9 cellular contexts compared by ENCODE assay signal in the genomic region with DNA sequence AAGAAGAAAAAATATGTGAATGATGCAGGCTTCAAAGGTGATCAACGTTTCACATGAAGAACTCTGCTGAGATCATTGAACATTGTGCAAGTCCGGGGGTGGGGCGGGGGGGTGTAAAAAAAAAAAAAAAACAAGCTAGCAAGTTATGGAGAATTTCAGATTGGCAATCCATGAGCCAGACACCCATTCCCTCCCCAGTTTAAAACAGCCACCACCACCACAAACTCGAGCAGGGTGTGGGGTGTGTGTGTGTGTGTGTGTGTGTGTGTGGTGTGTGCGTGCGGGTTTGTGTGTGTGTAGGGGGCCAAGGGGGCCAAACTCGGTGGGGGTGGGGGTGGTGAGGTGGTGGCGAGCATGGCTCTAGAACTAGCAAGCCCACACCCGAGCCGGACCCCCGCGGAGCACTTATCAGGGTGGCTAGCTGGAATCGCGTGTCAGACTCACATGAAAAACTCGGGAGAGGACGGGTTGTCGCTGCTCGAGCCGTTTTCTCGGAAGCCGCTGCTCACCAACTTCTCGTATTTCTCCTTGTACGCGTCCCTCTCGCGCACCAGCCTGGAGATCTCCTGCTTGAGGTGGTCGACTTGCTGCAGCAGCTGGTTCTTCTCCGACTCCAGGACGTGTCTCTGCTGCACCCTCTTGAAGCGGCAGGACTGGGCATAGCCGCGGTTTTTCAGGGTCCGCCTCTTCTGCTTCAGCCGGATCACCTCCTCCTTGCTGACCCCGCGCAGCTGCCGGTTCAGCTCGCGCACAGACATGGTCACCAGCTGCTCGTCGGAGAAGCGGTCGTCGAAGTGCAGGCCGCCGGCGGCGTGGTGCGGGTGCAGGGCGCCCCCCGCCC. TPM values are rescaled to one million over a fixed set of nuclear protein-coding genes. Genes with fewer than 3 reads are reported as not detected.
DNase-seq lines count a peak whose midpoint lies in the region; ATAC-seq and TF ChIP-seq lines count a peak whose summit lies in the region.
"Had no signal": no experiment of that assay in that cellular context is flagged by ENCODE, and none has a peak within 500 bp of the region (broad histone marks: within the 10 kb centered on the region; RNA-seq: fewer than 3 reads in every experiment).

No MANE protein-coding gene starts in this region.

- peaks cover 32% of the 10 kb centered on the region for H3K27me3 Mint-ChIP-seq in brain

- H3K9ac ChIP-seq in iPS-20b (ENCODE audit: low read depth, low read length), result peak overlapping the region; percentile 66; the same call in 1 of the 2 replicates

- peaks cover 17% of the 10 kb centered on the region; the same call in 1 of the 2 replicates for H3K27me3 ChIP-seq in iPS-20b (ENCODE audit: insufficient read depth, low read length)

- peak overlapping the region; percentile 85 to 95 (median 93) for H3K4me3 Mint-ChIP-seq in brain

- ATAC-seq in sciatic nerve (peak; percentile 35), GM19463 (IDR thresholded peaks at IDR 0.05; ENCODE audit: unreplicated experiment) (no peak)

- H3K4me1 ChIP-seq in iPS-20b (ENCODE audit: insufficient read depth, low read length), result peaks cover 27% of the 10 kb centered on the region; the same call in 1 of the 2 replicates

- H3K4me1 Mint-ChIP-seq in brain, result peaks cover 53% of the 10 kb centered on the region

- intact Hi-C loops in sciatic nerve (cut with DNase I), result no loop called here

- peak; percentile 53 for DNase-seq in DMS 273 (lab: John Stamatoyannopoulos, UW; ENCODE audit: unreplicated experiment)
- no peak for DNase-seq in DMS 273 treated with DMSO at 0.1 percent for 48 hours (lab: John Stamatoyannopoulos, UW)
- DNase-seq in SK-MEL-5 (ENCODE audit: low read depth, low spot score), result peak; percentile 78
- peak; percentile 75 for DNase-seq in sciatic nerve (ENCODE audit: low spot score)
- no peak for DNase-seq in AML-193 (lab: John Stamatoyannopoulos, UW)

- H3K9me3 ChIP-seq in iPS-20b (ENCODE audit: insufficient read depth, low read depth, low read length), result no peaks in the 10 kb centered on the region

- H3K36me3 ChIP-seq in iPS-20b (ENCODE audit: insufficient read depth, low read depth, low read length), result no peaks in the 10 kb centered on the region

- in situ Hi-C loops in SK-MEL-5 (cut with HindIII; ENCODE audit: low pct_unique_long_range_greater_than_20kb, low sequenced_read_pairs), result no loop called here

- peak overlapping the region; percentile 85 to 97 (median 95) for H3K27ac Mint-ChIP-seq in brain

- peaks cover 0 to 8% (median 0%) of the 10 kb centered on the region in 5 experiments for H3K9me3 Mint-ChIP-seq in brain

- no peak overlapping the region for H3K27ac ChIP-seq in iPS-20b (ENCODE audit: low read length)
- H3K27ac ChIP-seq: 22Rv1 had no signal

- no peaks in the 10 kb centered on the region for H3K36me3 Mint-ChIP-seq in brain

- peak in 1 of 2 experiments; percentile 31 for TF ChIP-seq CTCF in brain (conservative IDR thresholded peaks at IDR 0.05)

- peak overlapping the region; percentile 91 for H3K4me3 ChIP-seq in iPS-20b (ENCODE audit: low read length)

RNA-seq across cellular contexts. Expression of a gene that starts 2.0 kb away (rescaled TPM):
- total RNA-seq in SK-MEL-5 (2014; rRNA removed; shearing (Covaris generic)), result 10.0 and 10.2 TPM in 2 replicates
- polyA plus RNA-seq in SK-MEL-5 (2015; cell fraction: cytosol; rRNA removed), result 27.1 and 29.4 TPM in 2 replicates
- polyA plus RNA-seq in SK-MEL-5 (2015; cell fraction: nucleus; rRNA removed), result 15.4 and 18.6 TPM in 2 replicates
- polyA plus RNA-seq in brain (ENCODE audit: insufficient read depth, low read depth, low replicate concordance), result 6.7 TPM
- 168 TPM for total RNA-seq in sciatic nerve

Comparison
In these comparisons a context has a peak if more than half of its experiments do, and no peak if none do; other contexts are left out.
1. DNase-seq: peak in DMS 273 (single experiment), SK-MEL-5 (single experiment) and sciatic nerve (single experiment); none in DMS 273 treated with DMSO at 0.1 percent for 48 hours (single experiment) and AML-193 (0 of 2).
2. RNA of a gene that starts 2.0 kb away (total RNA-seq): 168 TPM in sciatic nerve (single experiment); 10.0 to 10.2 TPM in SK-MEL-5; every median in the first group is over 10 times any median in the second.